In genomic region chr14:62156052-62156451, GRCh38 we compare ENCODE assay signal across 6 cellular contexts.
"Had no signal": no experiment of that assay in that cellular context is flagged by ENCODE, and none has a peak within 500 bp of the region (broad histone marks: within the 10 kb centered on the region; RNA-seq: fewer than 3 reads in every experiment).

No MANE protein-coding gene starts in this region.

- H3K4me3 ChIP-seq: K562 had no signal

- ATAC-seq: HepG2, K562 had no signal

- DNase-seq: IMR-90, KBM-7, KG1 had no signal

- H3K27ac ChIP-seq: HL-60 had no signal
